8 cellular contexts compared by ENCODE assay signal in genomic region chr7:127584648-127585043, GRCh38. TPM values are rescaled to one million over a fixed set of nuclear protein-coding genes. Genes with fewer than 3 reads are reported as not detected.
DNase-seq lines count a peak whose midpoint lies in the region; ATAC-seq and TF ChIP-seq lines count a peak whose summit lies in the region.

No MANE protein-coding gene starts in this region.

- TF ChIP-seq RAD21 in neural cell (conservative IDR thresholded peaks at IDR 0.05): no peak

- no peaks in the 10 kb centered on the region for H3K9me2 ChIP-seq in neural cell (ENCODE audit: insufficient read depth, low read length)

- DNase-seq in NB4 (ENCODE audit: low read depth) (no peak), NCI-H1417 treated with DMSO at 0.1 percent for 48 hours (lab: John Stamatoyannopoulos, UW) (no peak)
- DNase-seq in effector memory CD8-positive, alpha-beta T cell: no peak

- peaks cover 30 to 45% (median 37%) of the 10 kb centered on the region in 11 experiments for H3K36me3 ChIP-seq in BLaER1 treated with 17β-estradiol and CSF1 and Interleukin-3, amounts not matched to agents 10 nM and 100 nM
- H3K36me3 ChIP-seq in neural cell (ENCODE audit: insufficient read depth, low read length): peaks cover 18% of the 10 kb centered on the region

- peak overlapping the region; percentile 61 for H2AFZ ChIP-seq in neural cell (ENCODE audit: low read depth, low read length)

- H3K79me2 ChIP-seq in neural cell (replicated peaks; ENCODE audit: insufficient read depth, low read length): peaks cover 35% of the 10 kb centered on the region

- H3K27me3 Mint-ChIP-seq in effector memory CD8-positive, alpha-beta T cell: no peaks in the 10 kb centered on the region

- TF ChIP-seq CTCF in NB4 (IDR thresholded peaks at IDR 0.05; ENCODE audit: low read depth, low read length) (no peak), neural cell (IDR thresholded peaks at IDR 0.05; ENCODE audit: poor library complexity, severe bottlenecking) (no peak)

- no peaks in the 10 kb centered on the region for H3K9me3 Mint-ChIP-seq in effector memory CD8-positive, alpha-beta T cell

- no peaks in the 10 kb centered on the region for H3K27me3 ChIP-seq in BLaER1 treated with 17β-estradiol and CSF1 and Interleukin-3, amounts not matched to agents 10 nM and 100 nM
- H3K27me3 ChIP-seq in neural cell (ENCODE audit: insufficient read depth, low read depth, low read length): no peaks in the 10 kb centered on the region

- no peaks in the 10 kb centered on the region for H3K9me3 ChIP-seq in BLaER1 treated with 17β-estradiol and CSF1 and Interleukin-3, amounts not matched to agents 10 nM and 100 nM (replicated peaks in 1 of 11)
- H3K9me3 ChIP-seq in neural cell (ENCODE audit: low read length): no peaks in the 10 kb centered on the region

- H3K4me3 ChIP-seq in BLaER1 treated with 17β-estradiol and CSF1 and Interleukin-3, amounts not matched to agents 10 nM and 100 nM: peak overlapping the region; percentile 85 to 98 (median 94)
- H3K4me3 ChIP-seq in NB4 (ENCODE audit: low read depth, low read length): peak overlapping the region; percentile 87
- peak overlapping the region; percentile 98 for H3K4me3 ChIP-seq in neural cell (ENCODE audit: low read length)

- H3K27ac ChIP-seq in BLaER1 treated with 17β-estradiol and CSF1 and Interleukin-3, amounts not matched to agents 10 nM and 100 nM: peak overlapping the region; percentile 83 to 91 (median 84)
- peak overlapping the region; percentile 49 for H3K27ac ChIP-seq in neural cell (ENCODE audit: low read length)

- H3K9ac ChIP-seq in BLaER1 treated with 17β-estradiol and CSF1 and Interleukin-3, amounts not matched to agents 10 nM and 100 nM: peak overlapping the region; percentile 84 to 94 (median 90)
- peak overlapping the region; percentile 88 for H3K9ac ChIP-seq in neural cell (ENCODE audit: low read length)

- peaks cover 53 to 68% (median 63%) of the 10 kb centered on the region in 10 experiments for H3K4me1 ChIP-seq in BLaER1 treated with 17β-estradiol and CSF1 and Interleukin-3, amounts not matched to agents 10 nM and 100 nM

- peak overlapping the region; percentile 90 to 92 for H3K4me3 Mint-ChIP-seq in effector memory CD8-positive, alpha-beta T cell

- no peaks in the 10 kb centered on the region for H3F3A ChIP-seq in neural cell (ENCODE audit: insufficient read depth, low read length, poor library complexity, severe bottlenecking)

- peak overlapping the region; percentile 88 to 95 for H3K27ac Mint-ChIP-seq in effector memory CD8-positive, alpha-beta T cell

- peak overlapping the region; percentile 94 to 100 (median 99) for H3K4me2 ChIP-seq in BLaER1 treated with 17β-estradiol and CSF1 and Interleukin-3, amounts not matched to agents 10 nM and 100 nM
- peak overlapping the region; percentile 95 for H3K4me2 ChIP-seq in neural cell (ENCODE audit: low read length)

- H4K20me1 ChIP-seq in BLaER1 treated with 17β-estradiol and CSF1 and Interleukin-3, amounts not matched to agents 10 nM and 100 nM: peaks cover 43 to 66% (median 51%) of the 10 kb centered on the region in 11 experiments; a peak in 21 of 22 replicates
- H4K20me1 ChIP-seq in neural cell (ENCODE audit: insufficient read depth): no peaks in the 10 kb centered on the region

- no peak for TF ChIP-seq POLR2A in NB4 (IDR thresholded peaks at IDR 0.05; ENCODE audit: extremely low read depth, insufficient read length)

- TF ChIP-seq EP300 in neural cell (conservative IDR thresholded peaks at IDR 0.05; ENCODE audit: poor library complexity, severe bottlenecking): no peak

- H3K36me3 Mint-ChIP-seq in effector memory CD8-positive, alpha-beta T cell (ENCODE audit: insufficient read depth): peaks cover 22% of the 10 kb centered on the region

- ATAC-seq in effector memory CD8-positive, alpha-beta T cell (replicated peaks): no peak
- ATAC-seq in HG03442 (IDR thresholded peaks at IDR 0.05; ENCODE audit: unreplicated experiment) (no peak), HG03565 (IDR thresholded peaks at IDR 0.05; ENCODE audit: unreplicated experiment) (no peak), GM19463 (IDR thresholded peaks at IDR 0.05; ENCODE audit: unreplicated experiment) (no peak)

- H3K4me1 Mint-ChIP-seq in effector memory CD8-positive, alpha-beta T cell (ENCODE audit: low read depth in 2 of 2): peaks cover 51 to 73% of the 10 kb centered on the region in 2 donors

TF ChIP-seq in neural cell, 6 proteins besides CTCF, POLR2A, EP300 and RAD21:
- TF ChIP-seq POLR2AphosphoS5 (IDR thresholded peaks at IDR 0.05) (no peak), TAF1 (IDR thresholded peaks at IDR 0.05; ENCODE audit: low read depth) (no peak), EZH2 (IDR thresholded peaks at IDR 0.05; ENCODE audit: borderline replicate concordance, insufficient read depth, low read length, poor library complexity, severe bottlenecking) (no peak), SMC3 (conservative IDR thresholded peaks at IDR 0.05; ENCODE audit: poor library complexity) (no peak), MXI1 (conservative IDR thresholded peaks at IDR 0.05; ENCODE audit: poor library complexity, severe bottlenecking) (no peak), REST (IDR thresholded peaks at IDR 0.05; ENCODE audit: borderline replicate concordance) (no peak)
TF ChIP-seq in neural cell: peak in this region for 0.

RNA-seq across cellular contexts. Expression of gene GCC1, which starts 0.8 kb away (rescaled TPM):
- polyA plus RNA-seq in neural cell: 6.6 and 9.8 TPM in 2 replicates
- polyA minus RNA-seq in neural cell: 31.8 and 34.6 TPM in 2 replicates

RNA-seq across cellular contexts. Expression of gene ARF5, which starts 3.6 kb away (rescaled TPM):
- 582 and 673 TPM in 2 replicates for polyA plus RNA-seq in neural cell
- polyA minus RNA-seq in neural cell: 181 and 184 TPM in 2 replicates

RNA-seq across cellular contexts. Expression of gene FSCN3, which starts 8.9 kb away (rescaled TPM):
- polyA plus RNA-seq in neural cell: 5.0 and 6.6 TPM in 2 replicates
- polyA minus RNA-seq in neural cell: 3.6 and 3.7 TPM in 2 replicates

RNA-seq across cellular contexts. Expression of gene PAX4, which starts 33.3 kb away (rescaled TPM):
- polyA plus RNA-seq in neural cell: not detected in 2 replicates
- polyA minus RNA-seq in neural cell: not detected in 2 replicates
